In genomic region chr11:131866535-131867400, GRCh38 we compare ENCODE assay signal across 18 cellular contexts.
A peak's percentile ranks its signal among the peaks of the same experiment; 100 is the strongest.
DNase-seq lines count a peak whose midpoint lies in the region; ATAC-seq and TF ChIP-seq lines count a peak whose summit lies in the region.
"Had no signal": no experiment of that assay in that cellular context is flagged by ENCODE, and none has a peak within 500 bp of the region (broad histone marks: within the 10 kb centered on the region; RNA-seq: fewer than 3 reads in every experiment).

No MANE protein-coding gene starts in this region.

- dilution Hi-C loops in mammary epithelial cell (cut with HindIII; ENCODE audit: low sequenced_read_pairs) = no loop called here

- 85% methylated on average over 14 of the region's 17 CpGs for WGBS in mammary epithelial cell (ENCODE audit: low coverage, missing lambda C conversion rate)
- WGBS in mesenchymal stem cell = 81% methylated on average over 16 of the region's 17 CpGs

- peak overlapping the region; percentile 38 for H4K8ac ChIP-seq in mesenchymal stem cell (ENCODE audit: low read length)

- H3K9me3 Mint-ChIP-seq in chondrocyte (ENCODE audit: low read depth) = no peaks in the 10 kb centered on the region

- no peak overlapping the region for H3K27ac Mint-ChIP-seq in chondrocyte (ENCODE audit: unreplicated experiment)
- H3K27ac Mint-ChIP-seq: activated naive CD8-positive, alpha-beta T cell had no signal

- H3K27ac ChIP-seq in mammary epithelial cell (ENCODE audit: insufficient read depth, low read depth, low read length) (no peak overlapping the region), breast epithelium (no peak overlapping the region), mesenchymal stem cell (ENCODE audit: low read length, poor library complexity, severe bottlenecking) (no peak overlapping the region)
- H3K27ac ChIP-seq: A549, esophagus muscularis mucosa, heart right ventricle, HL-60, skin epidermis had no signal

- H2BK5ac ChIP-seq in mesenchymal stem cell (ENCODE audit: low read depth, low read length, poor library complexity, severe bottlenecking) = no peak overlapping the region

- CTCF ChIA-PET in mammary epithelial cell (lab: Charles Lee; ENCODE audit: low non-redundant PET) = interaction anchor here (1.3 kb wide), 1 partner anchor 260 kb away, joined by 14 read pairs; no protein-coding TSS in a partner anchor

- no peaks in the 10 kb centered on the region for H3K27me3 ChIP-seq in mammary epithelial cell (ENCODE audit: insufficient read depth, low read length)
- no peaks in the 10 kb centered on the region for H3K27me3 ChIP-seq in breast epithelium
- no peaks in the 10 kb centered on the region for H3K27me3 ChIP-seq in mesenchymal stem cell (ENCODE audit: control insufficient read depth in 1 of 2, insufficient read depth in 1 of 2, low read length in 2 of 2)
- H3K27me3 ChIP-seq: esophagus muscularis mucosa had no signal

- no peaks in the 10 kb centered on the region for H3K79me2 ChIP-seq in mammary epithelial cell (ENCODE audit: insufficient read depth, low read length)

- H3K27me3 Mint-ChIP-seq in chondrocyte (ENCODE audit: low read depth) = no peaks in the 10 kb centered on the region
- H3K27me3 Mint-ChIP-seq: activated naive CD8-positive, alpha-beta T cell had no signal

- H2BK15ac ChIP-seq in mesenchymal stem cell (ENCODE audit: low read depth, poor library complexity, severe bottlenecking) = no peak overlapping the region

- H3K4me2 ChIP-seq in mammary epithelial cell (ENCODE audit: insufficient read depth, low read depth, low read length) (no peak overlapping the region), mesenchymal stem cell (ENCODE audit: low read length, poor library complexity, severe bottlenecking) (no peak overlapping the region)
- H3K4me2 ChIP-seq: A549 had no signal

- no peak overlapping the region for H3K4me3 Mint-ChIP-seq in chondrocyte (ENCODE audit: unreplicated experiment)
- H3K4me3 Mint-ChIP-seq: activated naive CD8-positive, alpha-beta T cell had no signal

- BruUV-seq in mammary epithelial cell (replicated peaks; lab: Mats Ljungman, UMichigan) = no TSS peak

- no peak for ATAC-seq in HG03095 (IDR thresholded peaks at IDR 0.05; ENCODE audit: unreplicated experiment)

- peaks cover 4% of the 10 kb centered on the region for H3K79me1 ChIP-seq in mesenchymal stem cell (replicated peaks; ENCODE audit: low read length, poor library complexity, severe bottlenecking)

- peaks cover 6% of the 10 kb centered on the region for H3K4me1 ChIP-seq in mammary epithelial cell (ENCODE audit: insufficient read depth, low read length)
- H3K4me1 ChIP-seq in breast epithelium = no peaks in the 10 kb centered on the region
- peaks cover 5% of the 10 kb centered on the region for H3K4me1 ChIP-seq in mesenchymal stem cell (ENCODE audit: control insufficient read depth, insufficient read depth, low read depth, low read length)
- H3K4me1 ChIP-seq: A549, heart right ventricle had no signal

- in situ Hi-C loops in mammary epithelial cell (cut with MboI; ENCODE audit: low sequenced_read_pairs in 2 of 2) = loop anchor here in 1 of 2 donors (10.0 kb wide), 1 partner anchor 48 kb away; no protein-coding TSS in a partner anchor

- H2AK5ac ChIP-seq in mesenchymal stem cell (ENCODE audit: low read length, severe bottlenecking) = peak overlapping the region; percentile 2

- H3K4me3 ChIP-seq in mammary epithelial cell (replicated peaks in 1 of 3; ENCODE audit: insufficient read depth in 1 of 3, low read depth in 2 of 3, low read length in 3 of 3) (no peak overlapping the region), breast epithelium (no peak overlapping the region), mesenchymal stem cell (ENCODE audit: insufficient read depth in 1 of 2, low read depth in 1 of 2, low read length in 2 of 2) (no peak overlapping the region)
- H3K4me3 ChIP-seq: A549, esophagus muscularis mucosa, heart right ventricle, lung, skin epidermis had no signal

- peak overlapping the region; percentile 37 for H4K91ac ChIP-seq in mesenchymal stem cell (ENCODE audit: low read length)

- no peak overlapping the region for H3K23ac ChIP-seq in mesenchymal stem cell (ENCODE audit: low read length in 2 of 2)

- TF ChIP-seq POLR2A in breast epithelium (IDR thresholded peaks at IDR 0.05) = no peak

- H3K14ac ChIP-seq in mesenchymal stem cell (ENCODE audit: low read length in 2 of 2) = peak overlapping the region in 1 of 2 experiments; percentile 9

- H3K36me3 Mint-ChIP-seq in chondrocyte (ENCODE audit: low read depth) = no peaks in the 10 kb centered on the region
- H3K36me3 Mint-ChIP-seq: activated naive CD8-positive, alpha-beta T cell had no signal

- H3K36me3 ChIP-seq in mammary epithelial cell (ENCODE audit: insufficient read depth, low read length) = no peaks in the 10 kb centered on the region
- H3K36me3 ChIP-seq in breast epithelium = no peaks in the 10 kb centered on the region
- no peaks in the 10 kb centered on the region for H3K36me3 ChIP-seq in mesenchymal stem cell (ENCODE audit: control insufficient read depth in 1 of 2, insufficient read depth in 2 of 2, low read depth in 1 of 2, low read length in 2 of 2)
- H3K36me3 ChIP-seq: esophagus muscularis mucosa, heart right ventricle had no signal

- H2BK12ac ChIP-seq in mesenchymal stem cell (ENCODE audit: low read length in 2 of 2) = peak overlapping the region in 1 of 2 experiments; percentile 68

- no peak overlapping the region for H3K18ac ChIP-seq in mesenchymal stem cell (ENCODE audit: low read depth in 1 of 2, low read length in 2 of 2)

- H3K9ac ChIP-seq in mammary epithelial cell (ENCODE audit: insufficient read depth, low read length) (no peak overlapping the region), mesenchymal stem cell (ENCODE audit: low read length) (no peak overlapping the region)

- H3K9me3 ChIP-seq in mammary epithelial cell (replicated peaks; ENCODE audit: insufficient read depth, low read length) (no peaks in the 10 kb centered on the region), breast epithelium (no peaks in the 10 kb centered on the region), mesenchymal stem cell (ENCODE audit: control insufficient read depth, low read length) (no peaks in the 10 kb centered on the region)
- H3K9me3 ChIP-seq: A549, esophagus muscularis mucosa, heart right ventricle had no signal

- H2AFZ ChIP-seq in mammary epithelial cell (ENCODE audit: low read depth, low read length) = peak overlapping the region; percentile 10
- peak overlapping the region; percentile 36 for H2AFZ ChIP-seq in mesenchymal stem cell (ENCODE audit: low read depth, low read length)

- TF ChIP-seq CTCF in mammary epithelial cell (conservative IDR thresholded peaks at IDR 0.05 in 1 of 2, IDR thresholded peaks at IDR 0.05 in 1 of 2; ENCODE audit: extremely low read depth in 1 of 2, insufficient read depth in 1 of 2, low read depth in 1 of 2, low read length in 2 of 2) (peak in 1 of 2 donors; percentile 8), breast epithelium (IDR thresholded peaks at IDR 0.05) (no peak), chondrocyte (IDR thresholded peaks at IDR 0.05) (peak; percentile 61)

- H2BK120ac ChIP-seq in mesenchymal stem cell (ENCODE audit: low read depth, low read length) = no peak overlapping the region

- no peak for DNase-seq in mammary epithelial cell
- no peak for DNase-seq in breast epithelium (ENCODE audit: low spot score in 2 of 2)
- no peak for DNase-seq in chondrocyte (ENCODE audit: low spot score)
- no peak for DNase-seq in mesenchymal stem cell
- DNase-seq in COR-L47 (lab: John Stamatoyannopoulos, UW) = no peak
- no peak for DNase-seq in NCI-H2196 (lab: John Stamatoyannopoulos, UW; ENCODE audit: unreplicated experiment)
- no peak for DNase-seq in germinal center (ENCODE audit: low spot score)
- DNase-seq: activated CD4-positive, CD25-positive, alpha-beta regulatory T cell treated with anti-CD3 and anti-CD28 coated beads, Interleukin-2, amount 50 U/mL, for 72 hours; NCI-H187; stimulated activated CD4-positive, alpha-beta T cell treated with anti-CD3 and anti-CD28 coated beads, Interleukin-2, amount 100 ng/mL, for 48 hours had no signal

- H4K20me1 ChIP-seq in mammary epithelial cell (ENCODE audit: insufficient read depth, low read length) = no peaks in the 10 kb centered on the region

- H3K4me1 Mint-ChIP-seq in chondrocyte (ENCODE audit: low read depth) = peaks cover 13% of the 10 kb centered on the region

- peak overlapping the region in 1 of 2 experiments; percentile 38 for H3K4ac ChIP-seq in mesenchymal stem cell (ENCODE audit: low read depth in 1 of 2, low read length in 2 of 2)

- intact Hi-C loops in mammary epithelial cell (cut with micrococcal nuclease) = loop anchor here (1.0 to 5.0 kb wide), 7 partner anchors 45 to 536 kb away; no protein-coding TSS in a partner anchor
- intact Hi-C loops in breast epithelium (cut with DNase I; ENCODE audit: low total_unique reads) = no loop called here
